Comparison of ENCODE assay signal across 8 cellular contexts in the genomic region with DNA sequence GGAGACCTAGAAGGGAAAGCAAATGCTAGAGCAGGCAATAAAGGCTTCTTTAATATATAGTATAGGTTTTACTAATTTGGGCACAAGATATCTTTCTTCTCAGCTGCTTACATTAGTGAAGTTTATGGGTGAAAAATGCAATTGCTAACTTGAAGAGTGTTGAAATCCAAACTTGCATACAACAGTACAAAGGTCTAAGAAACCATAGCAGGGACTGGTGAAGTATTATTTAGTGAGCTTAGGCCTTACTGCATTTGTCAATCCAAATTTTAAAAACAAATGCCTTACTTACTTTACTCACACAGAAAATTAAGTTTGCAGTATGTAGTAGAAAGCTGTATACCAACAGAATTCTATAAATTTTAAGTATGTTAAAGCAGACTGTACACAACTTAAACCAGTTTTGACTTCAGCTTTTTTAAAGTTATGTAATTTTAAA.
A peak's percentile ranks its signal among the peaks of the same experiment; 100 is the strongest.
DNase-seq lines count a peak whose midpoint lies in the region; ATAC-seq and TF ChIP-seq lines count a peak whose summit lies in the region.

No MANE protein-coding gene starts in this region.

- no peak for ATAC-seq in effector memory CD8-positive, alpha-beta T cell (replicated peaks)
- ATAC-seq in HG03095 (IDR thresholded peaks at IDR 0.05; ENCODE audit: unreplicated experiment) (no peak), GM21367 (IDR thresholded peaks at IDR 0.05; ENCODE audit: unreplicated experiment) (no peak)
- ATAC-seq in activated CD4-positive, CD25-positive, alpha-beta regulatory T cell treated with anti-CD3 and anti-CD28 coated beads, Interleukin-2, amount 50 U/mL, for 24 hours, result no peak

- H3K9me2 ChIP-seq in Loucy (replicated peaks; ENCODE audit: low read depth, low read length), result no peaks in the 10 kb centered on the region

- H3K27ac Mint-ChIP-seq in effector memory CD8-positive, alpha-beta T cell, result peak overlapping the region; percentile 95 to 98
- no peak overlapping the region for H3K27ac Mint-ChIP-seq in nephron progenitor cell

- peak overlapping the region; percentile 57; the same call in 1 of the 2 replicates for H3K9ac ChIP-seq in BLaER1
- H3K9ac ChIP-seq in Loucy (ENCODE audit: low read depth, low read length, poor library complexity, severe bottlenecking), result peak overlapping the region; percentile 98

- TF ChIP-seq CTCF in Loucy (conservative IDR thresholded peaks at IDR 0.05; ENCODE audit: low read length), result no peak
- TF ChIP-seq CTCF in nephron progenitor cell (IDR thresholded peaks at IDR 0.05), result no peak

- H3K27me3 ChIP-seq in BLaER1, result no peaks in the 10 kb centered on the region
- H3K27me3 ChIP-seq in Loucy (ENCODE audit: insufficient read depth, low read length, poor library complexity, severe bottlenecking), result peaks cover 5% of the 10 kb centered on the region

- H2AFZ ChIP-seq in Loucy (ENCODE audit: low read length), result no peak overlapping the region

- peak overlapping the region in 1 of 2 donors; percentile 97 for H3K4me3 Mint-ChIP-seq in effector memory CD8-positive, alpha-beta T cell
- H3K4me3 Mint-ChIP-seq in nephron progenitor cell, result peak overlapping the region; percentile 75

- H3K27me3 Mint-ChIP-seq in effector memory CD8-positive, alpha-beta T cell, result no peaks in the 10 kb centered on the region
- H3K27me3 Mint-ChIP-seq in nephron progenitor cell (ENCODE audit: low read depth, poor library complexity), result no peaks in the 10 kb centered on the region

- H3K4me2 ChIP-seq in BLaER1 (peak overlapping the region; percentile 87), Loucy (ENCODE audit: low read depth, low read length, poor library complexity, severe bottlenecking) (peak overlapping the region; percentile 98)

- H3K27ac ChIP-seq in BLaER1, result no peak overlapping the region

- peaks cover 64% of the 10 kb centered on the region for H4K20me1 ChIP-seq in BLaER1
- peaks cover 66% of the 10 kb centered on the region for H4K20me1 ChIP-seq in Loucy (ENCODE audit: insufficient read depth, low read length, poor library complexity, severe bottlenecking)

- no peaks in the 10 kb centered on the region for H3K9me3 Mint-ChIP-seq in effector memory CD8-positive, alpha-beta T cell
- peaks cover 11% of the 10 kb centered on the region for H3K9me3 Mint-ChIP-seq in nephron progenitor cell

- peaks cover 27% of the 10 kb centered on the region for H3K36me3 Mint-ChIP-seq in effector memory CD8-positive, alpha-beta T cell (ENCODE audit: insufficient read depth)
- H3K36me3 Mint-ChIP-seq in nephron progenitor cell (ENCODE audit: low read depth), result peaks cover 36% of the 10 kb centered on the region

- peaks cover 6% of the 10 kb centered on the region; the same call in 1 of the 2 replicates for H3F3A ChIP-seq in Loucy (ENCODE audit: low read depth)

- H3K4me1 Mint-ChIP-seq in effector memory CD8-positive, alpha-beta T cell (ENCODE audit: low read depth in 2 of 2), result peaks cover 26 to 49% of the 10 kb centered on the region in 2 donors
- peaks cover 32% of the 10 kb centered on the region for H3K4me1 Mint-ChIP-seq in nephron progenitor cell

- no peak for DNase-seq in effector memory CD8-positive, alpha-beta T cell
- DNase-seq in nephron progenitor cell (no peak), cerebellar nuclear complex (lab: John Stamatoyannopoulos, UW) (no peak)

- peak overlapping the region; percentile 99; the same call in 1 of the 2 replicates for H3K4me3 ChIP-seq in BLaER1
- peak overlapping the region; percentile 82 for H3K4me3 ChIP-seq in Loucy (ENCODE audit: low read length, poor library complexity, severe bottlenecking)

- H3K4me1 ChIP-seq in BLaER1 (peaks cover 15% of the 10 kb centered on the region), Loucy (ENCODE audit: insufficient read depth, low read length, poor library complexity, severe bottlenecking) (peaks cover 52% of the 10 kb centered on the region)

- H3K9me3 ChIP-seq in BLaER1, result no peaks in the 10 kb centered on the region
- H3K9me3 ChIP-seq in Loucy (ENCODE audit: insufficient read depth, low read depth, low read length), result no peaks in the 10 kb centered on the region

- peaks cover 30% of the 10 kb centered on the region for H3K36me3 ChIP-seq in BLaER1
- H3K36me3 ChIP-seq in Loucy (ENCODE audit: insufficient read depth, low read length), result 0 out of 2 replicates have a peak, but pooled peaks cover 4% of the 10 kb centered on the region

- peaks cover 80% of the 10 kb centered on the region for H3K79me2 ChIP-seq in Loucy (ENCODE audit: insufficient read depth, low read length)
